Comparison of ENCODE assay signal across 8 cellular contexts in the genomic region with DNA sequence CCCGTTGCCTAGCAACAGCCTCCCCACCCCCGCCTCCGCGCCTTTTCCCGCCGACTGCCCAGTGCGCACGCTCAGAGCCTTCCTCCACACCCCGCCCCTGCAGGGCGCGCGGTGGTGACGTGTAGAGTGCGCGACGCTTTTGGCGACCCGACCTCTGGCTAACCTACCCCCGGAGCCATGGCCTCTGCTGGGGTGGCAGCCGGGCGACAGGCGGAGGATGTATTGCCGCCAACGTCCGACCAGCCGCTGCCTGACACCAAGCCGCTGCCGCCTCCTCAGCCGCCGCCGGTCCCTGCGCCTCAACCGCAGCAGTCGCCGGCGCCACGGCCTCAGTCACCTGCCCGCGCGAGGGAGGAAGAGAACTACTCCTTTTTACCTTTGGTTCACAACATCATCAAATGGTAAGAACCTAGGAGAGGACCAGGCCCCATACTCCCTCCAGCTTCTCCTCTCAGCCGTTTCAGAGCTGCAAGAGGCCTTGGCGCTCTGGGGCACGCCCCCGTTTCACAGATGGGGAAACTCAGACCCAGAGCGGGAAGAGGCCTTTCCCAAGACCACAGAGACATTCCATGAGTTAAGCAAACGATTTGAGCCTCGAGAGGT. TPM values are rescaled to one million over a fixed set of nuclear protein-coding genes. Genes with fewer than 3 reads are reported as not detected.
DNase-seq lines count a peak whose midpoint lies in the region; ATAC-seq and TF ChIP-seq lines count a peak whose summit lies in the region.

A gene with protein sequence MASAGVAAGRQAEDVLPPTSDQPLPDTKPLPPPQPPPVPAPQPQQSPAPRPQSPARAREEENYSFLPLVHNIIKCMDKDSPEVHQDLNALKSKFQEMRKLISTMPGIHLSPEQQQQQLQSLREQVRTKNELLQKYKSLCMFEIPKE (plus strand): TSS at position 136 of the 603 bp plus-strand sequence. CDS start 42 bp downstream, at position 178.

- BruUV-seq in Panc1 (replicated peaks; lab: Mats Ljungman, UMichigan), result no TSS peak

- CTCF ChIA-PET in Panc1 (lab: Charles Lee), result no interaction called here

- peak; percentile 82 for ATAC-seq in GM21447 (IDR thresholded peaks at IDR 0.05; ENCODE audit: unreplicated experiment)
- peak; percentile 97 for ATAC-seq in Panc1
- ATAC-seq in esophagus mucosa, result peak; percentile 99

- H3K4me3 ChIP-seq in Panc1 (ENCODE audit: low read depth in 2 of 2, low read length in 2 of 2), result peak within 1 kb of the TSS; percentile 86 to 94
- H3K4me3 ChIP-seq in muscle layer of colon (ENCODE audit: low read depth in 1 of 2, low read length in 2 of 2), result peak within 1 kb of the TSS; percentile 95 to 100

- H3K4me1 ChIP-seq in Panc1 (ENCODE audit: control insufficient read depth, insufficient read depth, low read length), result peaks cover 4% of the 10 kb centered on the region; the same call in 1 of the 2 replicates
- peaks cover 33% of the 10 kb centered on the region for H3K4me1 ChIP-seq in muscle layer of colon (ENCODE audit: insufficient read depth, low read length)

- H3K9me3 ChIP-seq in Panc1 (ENCODE audit: control insufficient read depth, insufficient read depth, low read depth, low read length), result no peaks in the 10 kb centered on the region
- H3K9me3 ChIP-seq in muscle layer of colon (ENCODE audit: low read length), result no peaks in the 10 kb centered on the region

- peak within 1 kb of the TSS; percentile 79 for H3K27ac ChIP-seq in Panc1 (ENCODE audit: low read length)
- H3K27ac ChIP-seq in muscle layer of colon (ENCODE audit: low read depth, low read length), result peak within 1 kb of the TSS; percentile 100

- H3K27me3 ChIP-seq in Panc1 (ENCODE audit: control insufficient read depth, insufficient read depth, low read length) (no peaks in the 10 kb centered on the region; the same call in 1 of the 2 replicates), muscle layer of colon (ENCODE audit: control insufficient read depth in 1 of 2, insufficient read depth in 2 of 2, low read length in 2 of 2) (no peaks in the 10 kb centered on the region)

- peak within 1 kb of the TSS; percentile 92 for H3K9ac ChIP-seq in muscle layer of colon (ENCODE audit: low read length)

- POLR2A ChIA-PET in Panc1 (lab: Charles Lee), result no interaction called here

- peak; percentile 82 for DNase-seq in CMK (ENCODE audit: low read depth)
- DNase-seq in KG1 (lab: John Stamatoyannopoulos, UW), result peak; percentile 11
- peak; percentile 48 for DNase-seq in Panc1 (ENCODE audit: low read depth, low spot score)
- peak; percentile 96 for DNase-seq in activated T-cell treated with anti-CD3 and anti-CD28 coated beads, Interleukin-2, amount 50 U/mL, for 48 hours
- peak; percentile 98 for DNase-seq in stimulated activated CD8-positive, alpha-beta memory T cell treated with anti-CD3 and anti-CD28 coated beads, Interleukin-4, amount 100 ng/mL, for 48 hours

- H3K36me3 ChIP-seq in Panc1 (ENCODE audit: control insufficient read depth, insufficient read depth, low read length) (peaks cover 4% of the 10 kb centered on the region), muscle layer of colon (ENCODE audit: insufficient read depth, low read length) (peaks cover 16% of the 10 kb centered on the region)

- TF ChIP-seq CTCF in Panc1 (IDR thresholded peaks at IDR 0.05), result no peak

- in situ Hi-C loops in Panc1 (cut with HindIII; ENCODE audit: low pct_unique_long_range_greater_than_20kb, low sequenced_read_pairs), result no loop called here

- intact Hi-C loops in Panc1 (cut with micrococcal nuclease; ENCODE audit: unreplicated experiment), result no loop called here

RNA-seq across cellular contexts. Expression of the gene that starts here (rescaled TPM):
- total RNA-seq in Panc1 (2021; ENCODE audit: unreplicated experiment) (11.1 TPM), esophagus mucosa (6.5 TPM)
- polyA plus RNA-seq in Panc1 (2012; ENCODE audit: insufficient read length), result 8.1 TPM

Comparison
In these comparisons a context has a peak if more than half of its experiments do, and no peak if none do; other contexts are left out.
1. Peak in every context shown above with its lines: DNase-seq, ATAC-seq, H3K4me3 ChIP-seq and H3K27ac ChIP-seq.
2. DNase-seq: peak in every context shown above with its lines; median percentile 98 in stimulated activated CD8-positive, alpha-beta memory T cell treated with anti-CD3 and anti-CD28 coated beads, Interleukin-4, amount 100 ng/mL, for 48 hours; 96 in activated T-cell treated with anti-CD3 and anti-CD28 coated beads, Interleukin-2, amount 50 U/mL, for 48 hours; 82 in CMK; 48 in Panc1; 11 in KG1.